Comparison of ENCODE assay signal across 10 cellular contexts in the genomic region with DNA sequence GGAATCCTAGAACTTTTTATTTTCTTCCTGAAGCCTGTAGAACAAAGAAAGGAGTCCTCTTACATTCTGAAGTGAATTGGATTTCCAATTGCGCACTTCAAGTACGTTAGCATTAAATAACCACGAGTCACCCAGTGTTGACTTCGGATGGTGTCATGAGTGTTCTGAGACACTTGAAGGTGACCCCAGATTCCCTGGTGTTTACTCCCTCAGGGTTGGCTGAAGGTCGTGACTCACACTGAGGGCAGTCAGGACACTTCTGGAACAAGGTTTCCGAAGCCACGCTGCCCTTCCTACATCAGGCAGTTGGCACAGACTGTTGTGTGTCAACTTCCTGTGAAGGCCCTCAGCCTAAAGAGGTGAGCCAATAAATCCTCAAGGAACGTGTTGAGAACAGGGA.
A peak's percentile ranks its signal among the peaks of the same experiment; 100 is the strongest.
DNase-seq lines count a peak whose midpoint lies in the region; ATAC-seq and TF ChIP-seq lines count a peak whose summit lies in the region.
"Had no signal": no experiment of that assay in that cellular context is flagged by ENCODE, and none has a peak within 500 bp of the region (broad histone marks: within the 10 kb centered on the region; RNA-seq: fewer than 3 reads in every experiment).

No MANE protein-coding gene starts in this region.

- H3K9me2 ChIP-seq in GM23338 (ENCODE audit: insufficient read depth), result no peaks in the 10 kb centered on the region

- H3K27me3 Mint-ChIP-seq in GM23338 (ENCODE audit: insufficient read depth, low read depth, poor library complexity) (no peaks in the 10 kb centered on the region), brain (no peaks in the 10 kb centered on the region)
- H3K27me3 Mint-ChIP-seq in activated CD4-positive, alpha-beta T cell treated with anti-CD3 and anti-CD28 coated beads for 36 hours, result peaks cover 17% of the 10 kb centered on the region

- H3K27ac ChIP-seq in GM23338 (ENCODE audit: low read depth) (no peak overlapping the region), skeletal muscle tissue (ENCODE audit: low read depth, low read length) (peak overlapping the region; percentile 79)

- no peaks in the 10 kb centered on the region for H3K9me3 Mint-ChIP-seq in GM23338
- H3K9me3 Mint-ChIP-seq in brain, result peaks cover 0 to 16% (median 5%) of the 10 kb centered on the region in 5 experiments
- no peaks in the 10 kb centered on the region for H3K9me3 Mint-ChIP-seq in activated CD4-positive, alpha-beta T cell treated with anti-CD3 and anti-CD28 coated beads for 36 hours (ENCODE audit: low read depth)
- H3K9me3 Mint-ChIP-seq: natural killer cell had no signal

- H2AFZ ChIP-seq in GM23338, result peak overlapping the region; percentile 36; the same call in 1 of the 2 replicates

- no peak overlapping the region for H3K4me3 ChIP-seq in GM23338
- H3K4me3 ChIP-seq in skeletal muscle tissue (ENCODE audit: low read length in 3 of 3), result no peak overlapping the region

- no peak for TF ChIP-seq CTCF in GM23338 (conservative IDR thresholded peaks at IDR 0.05; ENCODE audit: low read depth in 2 of 2)
- no peak for TF ChIP-seq CTCF in brain (conservative IDR thresholded peaks at IDR 0.05)

- no peaks in the 10 kb centered on the region for H3K79me2 ChIP-seq in GM23338 (replicated peaks; ENCODE audit: insufficient read depth)

- H3K9me3 ChIP-seq in skeletal muscle tissue (ENCODE audit: control insufficient read depth in 3 of 3, low read length in 3 of 3), result peaks cover 0 to 3% (median 0%) of the 10 kb centered on the region in 3 donors

- CTCF ChIA-PET in activated CD4-positive, alpha-beta T cell treated with anti-CD3 and anti-CD28 coated beads for 36 hours (lab: Charles Lee), result no interaction called here

- H3K9ac ChIP-seq in skeletal muscle tissue (ENCODE audit: low read depth in 1 of 3, low read length in 3 of 3), result no peak overlapping the region

- H3K4me1 Mint-ChIP-seq in GM23338 (peaks cover 10% of the 10 kb centered on the region; the same call in 2 of the 3 replicates), brain (no peaks in the 10 kb centered on the region)
- H3K4me1 Mint-ChIP-seq in activated CD4-positive, alpha-beta T cell treated with anti-CD3 and anti-CD28 coated beads for 36 hours, result no peaks in the 10 kb centered on the region
- H3K4me1 Mint-ChIP-seq: natural killer cell had no signal

- H3K36me3 ChIP-seq in GM23338 (ENCODE audit: insufficient read depth) (no peaks in the 10 kb centered on the region), skeletal muscle tissue (ENCODE audit: control insufficient read depth in 3 of 3, insufficient read depth in 3 of 3, low read length in 3 of 3) (no peaks in the 10 kb centered on the region)

- ATAC-seq in GM23338 (no peak), left ventricle myocardium superior (peak; percentile 66)
- ATAC-seq in activated CD4-positive, alpha-beta T cell treated with anti-CD3 and anti-CD28 coated beads for 36 hours, result no peak
- ATAC-seq: natural killer cell had no signal

- no peak overlapping the region for H3K4me2 ChIP-seq in GM23338

- H3K4me3 Mint-ChIP-seq in GM23338, result no peak overlapping the region
- no peak overlapping the region for H3K4me3 Mint-ChIP-seq in brain
- no peak overlapping the region for H3K4me3 Mint-ChIP-seq in activated CD4-positive, alpha-beta T cell treated with anti-CD3 and anti-CD28 coated beads for 36 hours
- H3K4me3 Mint-ChIP-seq: natural killer cell had no signal

- no peaks in the 10 kb centered on the region for H4K20me1 ChIP-seq in GM23338 (replicated peaks; ENCODE audit: insufficient read depth)

- intact Hi-C loops in left ventricle myocardium superior (cut with micrococcal nuclease), result no loop called here
- intact Hi-C loops in activated CD4-positive, alpha-beta T cell treated with anti-CD3 and anti-CD28 coated beads for 36 hours (cut with DNase I, micrococcal nuclease), result no loop called here

- no peaks in the 10 kb centered on the region for H3F3A ChIP-seq in GM23338 (replicated peaks; ENCODE audit: low read depth)

- POLR2A ChIA-PET in activated CD4-positive, alpha-beta T cell treated with anti-CD3 and anti-CD28 coated beads for 36 hours (lab: Charles Lee), result no interaction called here

- H3K27ac Mint-ChIP-seq in GM23338 (no peak overlapping the region), brain (peak overlapping the region in 3 of 5 experiments; percentile 47 to 51 (median 48))
- H3K27ac Mint-ChIP-seq in activated CD4-positive, alpha-beta T cell treated with anti-CD3 and anti-CD28 coated beads for 36 hours, result no peak overlapping the region
- H3K27ac Mint-ChIP-seq: natural killer cell had no signal

- no peak for DNase-seq in GM23338 (ENCODE audit: low spot score)
- peak; percentile 41 for DNase-seq in left ventricle myocardium superior
- DNase-seq in erythroblast (lab: John Stamatoyannopoulos, UW), result no peak
- no peak for DNase-seq in retina
- DNase-seq in activated CD4-positive, alpha-beta T cell treated with anti-CD3 and anti-CD28 coated beads for 36 hours, result no peak
- no peak for DNase-seq in activated naive CD4-positive, alpha-beta T cell treated with Interleukin-2 at 50 U/mL for 16 hours
- DNase-seq: Caco-2, natural killer cell had no signal

- H3K27me3 ChIP-seq in GM23338 (ENCODE audit: insufficient read depth), result no peaks in the 10 kb centered on the region
- no peaks in the 10 kb centered on the region for H3K27me3 ChIP-seq in skeletal muscle tissue (ENCODE audit: control insufficient read depth in 3 of 3, insufficient read depth in 3 of 3, low read length in 3 of 3)

- H3K36me3 Mint-ChIP-seq in GM23338 (ENCODE audit: low read depth), result no peaks in the 10 kb centered on the region
- H3K36me3 Mint-ChIP-seq in brain, result no peaks in the 10 kb centered on the region
- no peaks in the 10 kb centered on the region for H3K36me3 Mint-ChIP-seq in activated CD4-positive, alpha-beta T cell treated with anti-CD3 and anti-CD28 coated beads for 36 hours (ENCODE audit: low read depth)
- H3K36me3 Mint-ChIP-seq: natural killer cell had no signal

- peaks cover 3% of the 10 kb centered on the region; the same call in 1 of the 2 replicates for H3K4me1 ChIP-seq in GM23338 (ENCODE audit: insufficient read depth)
- H3K4me1 ChIP-seq in skeletal muscle tissue (ENCODE audit: control insufficient read depth in 3 of 3, insufficient read depth in 3 of 3, low read length in 3 of 3), result peaks cover 4 to 6% (median 4%) of the 10 kb centered on the region in 3 donors
- H3K4me1 ChIP-seq: Caco-2 had no signal

- no peak for TF ChIP-seq POLR2A in erythroblast (IDR thresholded peaks at IDR 0.05; ENCODE audit: low read length)

TF ChIP-seq in GM23338, 12 proteins besides CTCF, POLR2A, EP300 and RAD21:
- TF ChIP-seq ZNF331 (CRISPR knock-in tag; IDR thresholded peaks at IDR 0.05; ENCODE audit: low read depth) (no peak), JUNB (IDR thresholded peaks at IDR 0.05; ENCODE audit: unreplicated experiment) (no peak), STAT1 (IDR thresholded peaks at IDR 0.05; ENCODE audit: unreplicated experiment) (no peak), CREB1 (CRISPR knock-in tag; IDR thresholded peaks at IDR 0.05; ENCODE audit: low read depth) (no peak), EZH2phosphoT487 (IDR thresholded peaks at IDR 0.05; ENCODE audit: unreplicated experiment) (no peak), NANOG (IDR thresholded peaks at IDR 0.05; ENCODE audit: borderline replicate concordance) (no peak)
- TF ChIP-seq, protein P1, sequence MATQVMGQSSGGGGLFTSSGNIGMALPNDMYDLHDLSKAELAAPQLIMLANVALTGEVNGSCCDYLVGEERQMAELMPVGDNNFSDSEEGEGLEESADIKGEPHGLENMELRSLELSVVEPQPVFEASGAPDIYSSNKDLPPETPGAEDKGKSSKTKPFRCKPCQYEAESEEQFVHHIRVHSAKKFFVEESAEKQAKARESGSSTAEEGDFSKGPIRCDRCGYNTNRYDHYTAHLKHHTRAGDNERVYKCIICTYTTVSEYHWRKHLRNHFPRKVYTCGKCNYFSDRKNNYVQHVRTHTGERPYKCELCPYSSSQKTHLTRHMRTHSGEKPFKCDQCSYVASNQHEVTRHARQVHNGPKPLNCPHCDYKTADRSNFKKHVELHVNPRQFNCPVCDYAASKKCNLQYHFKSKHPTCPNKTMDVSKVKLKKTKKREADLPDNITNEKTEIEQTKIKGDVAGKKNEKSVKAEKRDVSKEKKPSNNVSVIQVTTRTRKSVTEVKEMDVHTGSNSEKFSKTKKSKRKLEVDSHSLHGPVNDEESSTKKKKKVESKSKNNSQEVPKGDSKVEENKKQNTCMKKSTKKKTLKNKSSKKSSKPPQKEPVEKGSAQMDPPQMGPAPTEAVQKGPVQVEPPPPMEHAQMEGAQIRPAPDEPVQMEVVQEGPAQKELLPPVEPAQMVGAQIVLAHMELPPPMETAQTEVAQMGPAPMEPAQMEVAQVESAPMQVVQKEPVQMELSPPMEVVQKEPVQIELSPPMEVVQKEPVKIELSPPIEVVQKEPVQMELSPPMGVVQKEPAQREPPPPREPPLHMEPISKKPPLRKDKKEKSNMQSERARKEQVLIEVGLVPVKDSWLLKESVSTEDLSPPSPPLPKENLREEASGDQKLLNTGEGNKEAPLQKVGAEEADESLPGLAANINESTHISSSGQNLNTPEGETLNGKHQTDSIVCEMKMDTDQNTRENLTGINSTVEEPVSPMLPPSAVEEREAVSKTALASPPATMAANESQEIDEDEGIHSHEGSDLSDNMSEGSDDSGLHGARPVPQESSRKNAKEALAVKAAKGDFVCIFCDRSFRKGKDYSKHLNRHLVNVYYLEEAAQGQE (IDR thresholded peaks at IDR 0.05; ENCODE audit: unreplicated experiment), result no peak
- TF ChIP-seq, protein P2, sequence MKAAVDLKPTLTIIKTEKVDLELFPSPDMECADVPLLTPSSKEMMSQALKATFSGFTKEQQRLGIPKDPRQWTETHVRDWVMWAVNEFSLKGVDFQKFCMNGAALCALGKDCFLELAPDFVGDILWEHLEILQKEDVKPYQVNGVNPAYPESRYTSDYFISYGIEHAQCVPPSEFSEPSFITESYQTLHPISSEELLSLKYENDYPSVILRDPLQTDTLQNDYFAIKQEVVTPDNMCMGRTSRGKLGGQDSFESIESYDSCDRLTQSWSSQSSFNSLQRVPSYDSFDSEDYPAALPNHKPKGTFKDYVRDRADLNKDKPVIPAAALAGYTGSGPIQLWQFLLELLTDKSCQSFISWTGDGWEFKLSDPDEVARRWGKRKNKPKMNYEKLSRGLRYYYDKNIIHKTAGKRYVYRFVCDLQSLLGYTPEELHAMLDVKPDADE (IDR thresholded peaks at IDR 0.05), result no peak
TF ChIP-seq in GM23338: peak in this region for 0.

Comparison
In these comparisons a context has a peak if more than half of its experiments do, and no peak if none do; other contexts are left out.
1. H3K27ac Mint-ChIP-seq: peak in brain (3 of 5); none in GM23338 (single experiment) and activated CD4-positive, alpha-beta T cell treated with anti-CD3 and anti-CD28 coated beads for 36 hours (single experiment).